ENCODE assay signal across 1 cellular context in the genomic region with DNA sequence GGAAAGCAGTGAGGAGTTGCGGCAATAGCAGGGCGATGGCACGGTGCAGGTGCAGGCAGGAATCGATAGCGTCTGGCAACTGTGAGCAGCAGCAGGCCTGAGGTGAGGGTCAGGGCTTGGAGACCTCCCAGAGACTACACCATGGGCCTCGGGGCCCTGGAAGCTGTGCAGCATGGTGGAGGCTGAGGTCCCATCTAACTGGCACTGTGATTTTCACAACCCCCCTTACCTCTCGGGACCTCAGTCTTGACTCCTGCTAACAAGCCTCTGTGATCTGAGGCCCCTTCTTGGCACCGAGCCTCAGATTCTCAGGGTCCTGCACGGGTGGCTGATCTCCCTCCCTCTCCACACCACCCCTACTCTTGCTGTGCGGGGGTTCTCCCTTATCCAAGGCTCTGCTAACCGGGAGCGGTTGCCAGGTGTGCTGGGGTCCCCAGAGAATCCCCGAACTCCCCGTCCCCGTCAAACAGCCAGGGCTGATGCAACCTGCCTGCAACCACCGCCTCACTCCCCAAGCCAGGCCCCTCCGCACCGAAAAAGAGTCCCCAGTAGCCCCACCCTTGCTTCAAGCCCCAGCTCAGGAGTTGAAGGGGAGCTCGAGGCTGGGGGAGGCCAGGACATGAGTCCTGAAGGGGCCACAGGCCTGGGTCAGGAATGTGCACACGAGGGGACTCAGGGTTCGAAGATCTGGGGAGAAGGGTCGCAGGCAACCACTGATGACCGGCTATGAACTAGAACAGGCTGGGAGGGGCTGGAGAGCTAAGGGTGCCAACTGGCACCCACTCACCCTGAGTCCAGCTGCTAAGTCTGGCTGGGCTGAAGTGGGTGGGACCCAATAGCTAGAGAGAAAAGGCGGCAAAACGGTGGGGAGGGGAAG.
TF ChIP-seq lines count a peak whose summit lies in the region.

No MANE protein-coding gene starts in this region.

TF ChIP-seq in K562, 482 proteins besides CTCF, POLR2A, EP300 and RAD21 (continued from another document and continues in another):
- TF ChIP-seq, protein P1, sequence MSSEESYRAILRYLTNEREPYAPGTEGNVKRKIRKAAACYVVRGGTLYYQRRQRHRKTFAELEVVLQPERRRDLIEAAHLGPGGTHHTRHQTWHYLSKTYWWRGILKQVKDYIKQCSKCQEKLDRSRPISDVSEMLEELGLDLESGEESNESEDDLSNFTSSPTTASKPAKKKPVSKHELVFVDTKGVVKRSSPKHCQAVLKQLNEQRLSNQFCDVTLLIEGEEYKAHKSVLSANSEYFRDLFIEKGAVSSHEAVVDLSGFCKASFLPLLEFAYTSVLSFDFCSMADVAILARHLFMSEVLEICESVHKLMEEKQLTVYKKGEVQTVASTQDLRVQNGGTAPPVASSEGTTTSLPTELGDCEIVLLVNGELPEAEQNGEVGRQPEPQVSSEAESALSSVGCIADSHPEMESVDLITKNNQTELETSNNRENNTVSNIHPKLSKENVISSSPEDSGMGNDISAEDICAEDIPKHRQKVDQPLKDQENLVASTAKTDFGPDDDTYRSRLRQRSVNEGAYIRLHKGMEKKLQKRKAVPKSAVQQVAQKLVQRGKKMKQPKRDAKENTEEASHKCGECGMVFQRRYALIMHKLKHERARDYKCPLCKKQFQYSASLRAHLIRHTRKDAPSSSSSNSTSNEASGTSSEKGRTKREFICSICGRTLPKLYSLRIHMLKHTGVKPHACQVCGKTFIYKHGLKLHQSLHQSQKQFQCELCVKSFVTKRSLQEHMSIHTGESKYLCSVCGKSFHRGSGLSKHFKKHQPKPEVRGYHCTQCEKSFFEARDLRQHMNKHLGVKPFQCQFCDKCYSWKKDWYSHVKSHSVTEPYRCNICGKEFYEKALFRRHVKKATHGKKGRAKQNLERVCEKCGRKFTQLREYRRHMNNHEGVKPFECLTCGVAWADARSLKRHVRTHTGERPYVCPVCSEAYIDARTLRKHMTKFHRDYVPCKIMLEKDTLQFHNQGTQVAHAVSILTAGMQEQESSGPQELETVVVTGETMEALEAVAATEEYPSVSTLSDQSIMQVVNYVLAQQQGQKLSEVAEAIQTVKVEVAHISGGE (CRISPR knock-in tag; IDR thresholded peaks at IDR 0.05): peak in 1 of 3 experiments; percentile 44; a peak in 1 of 6 replicates
- TF ChIP-seq ZNF316 (IDR thresholded peaks at IDR 0.05) (no peak), CREM (IDR thresholded peaks at IDR 0.05; ENCODE audit: low read depth) (no peak), SMARCE1 (IDR thresholded peaks at IDR 0.05) (no peak), NFIX (CRISPR knock-in tag; IDR thresholded peaks at IDR 0.05; ENCODE audit: low read depth) (no peak; the same call in 1 of the 2 replicates), TCFL5 (CRISPR knock-in tag; conservative IDR thresholded peaks at IDR 0.05) (peak; percentile 59; the same call in 1 of the 2 replicates), CAMTA2 (CRISPR knock-in tag; conservative IDR thresholded peaks at IDR 0.05) (no peak), GABPA (tag; conservative IDR thresholded peaks at IDR 0.05; ENCODE audit: low read depth) (no peak), NCOR1 (IDR thresholded peaks at IDR 0.05) (no peak), RBBP5 (IDR thresholded peaks at IDR 0.05; ENCODE audit: borderline replicate concordance, insufficient read depth, low read length, poor library complexity, severe bottlenecking) (no peak), ZNF589 (CRISPR knock-in tag; IDR thresholded peaks at IDR 0.05; ENCODE audit: low read depth) (peak; percentile 91), SP2 (IDR thresholded peaks at IDR 0.05; ENCODE audit: extremely low read depth, low read depth, low read length, poor library complexity, severe bottlenecking) (no peak), MTA3 (IDR thresholded peaks at IDR 0.05; ENCODE audit: borderline replicate concordance) (peak; percentile 74; the same call in 1 of the 2 replicates), DPF2 (IDR thresholded peaks at IDR 0.05) (0 out of 2 replicates have a peak, but pooled peaks have one; percentile 18), ZNF133 (CRISPR knock-in tag; IDR thresholded peaks at IDR 0.05) (0 out of 2 replicates have a peak, but pooled peaks have one; percentile 4), NFE2L1 (tag; IDR thresholded peaks at IDR 0.05; ENCODE audit: borderline replicate concordance, low read depth) (peak; percentile 27; the same call in 1 of the 2 replicates), POLR2H (tag; IDR thresholded peaks at IDR 0.05; ENCODE audit: low read depth) (peak; percentile 80), ZNF384 (IDR thresholded peaks at IDR 0.05; ENCODE audit: low read depth, low read length) (0 out of 2 replicates have a peak, but pooled peaks have one; percentile 21), HEY1 (CRISPR knock-in tag; IDR thresholded peaks at IDR 0.05; ENCODE audit: borderline replicate concordance) (peak; percentile 86; the same call in 1 of the 2 replicates), ZNF707 (CRISPR knock-in tag; conservative IDR thresholded peaks at IDR 0.05) (peak; percentile 35; the same call in 1 of the 2 replicates), HNRNPUL1 (IDR thresholded peaks at IDR 0.05; ENCODE audit: low read length) (no peak), RBM14 (IDR thresholded peaks at IDR 0.05; ENCODE audit: borderline replicate concordance, insufficient read depth, low read depth, low read length) (no peak), ATF7 (IDR thresholded peaks at IDR 0.05) (peak; percentile 81), TARDBP (IDR thresholded peaks at IDR 0.05) (no peak), TBL1XR1 (IDR thresholded peaks at IDR 0.05; ENCODE audit: low read length in 2 of 2) (no peak; a peak in 1 of 4 replicates), SNIP1 (IDR thresholded peaks at IDR 0.05; ENCODE audit: low read depth) (no peak), ETS2 (tag; IDR thresholded peaks at IDR 0.05; ENCODE audit: borderline replicate concordance, poor library complexity, severe bottlenecking) (no peak), RBFOX2 (IDR thresholded peaks at IDR 0.05; ENCODE audit: low read depth, low read length) (peak; percentile 82), ZNF551 (CRISPR knock-in tag; IDR thresholded peaks at IDR 0.05) (no peak), TAF9B (IDR thresholded peaks at IDR 0.05; ENCODE audit: partially characterized antibody) (no peak), MED1 (CRISPR knock-in tag; IDR thresholded peaks at IDR 0.05; ENCODE audit: borderline replicate concordance) (no peak)
- TF ChIP-seq, protein P2, sequence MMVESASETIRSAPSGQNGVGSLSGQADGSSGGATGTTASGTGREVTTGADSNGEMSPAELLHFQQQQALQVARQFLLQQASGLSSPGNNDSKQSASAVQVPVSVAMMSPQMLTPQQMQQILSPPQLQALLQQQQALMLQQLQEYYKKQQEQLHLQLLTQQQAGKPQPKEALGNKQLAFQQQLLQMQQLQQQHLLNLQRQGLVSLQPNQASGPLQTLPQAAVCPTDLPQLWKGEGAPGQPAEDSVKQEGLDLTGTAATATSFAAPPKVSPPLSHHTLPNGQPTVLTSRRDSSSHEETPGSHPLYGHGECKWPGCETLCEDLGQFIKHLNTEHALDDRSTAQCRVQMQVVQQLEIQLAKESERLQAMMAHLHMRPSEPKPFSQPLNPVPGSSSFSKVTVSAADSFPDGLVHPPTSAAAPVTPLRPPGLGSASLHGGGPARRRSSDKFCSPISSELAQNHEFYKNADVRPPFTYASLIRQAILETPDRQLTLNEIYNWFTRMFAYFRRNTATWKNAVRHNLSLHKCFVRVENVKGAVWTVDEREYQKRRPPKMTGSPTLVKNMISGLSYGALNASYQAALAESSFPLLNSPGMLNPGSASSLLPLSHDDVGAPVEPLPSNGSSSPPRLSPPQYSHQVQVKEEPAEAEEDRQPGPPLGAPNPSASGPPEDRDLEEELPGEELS (CRISPR knock-in tag; IDR thresholded peaks at IDR 0.05; ENCODE audit: borderline replicate concordance): no peak
- TF ChIP-seq, protein P3, sequence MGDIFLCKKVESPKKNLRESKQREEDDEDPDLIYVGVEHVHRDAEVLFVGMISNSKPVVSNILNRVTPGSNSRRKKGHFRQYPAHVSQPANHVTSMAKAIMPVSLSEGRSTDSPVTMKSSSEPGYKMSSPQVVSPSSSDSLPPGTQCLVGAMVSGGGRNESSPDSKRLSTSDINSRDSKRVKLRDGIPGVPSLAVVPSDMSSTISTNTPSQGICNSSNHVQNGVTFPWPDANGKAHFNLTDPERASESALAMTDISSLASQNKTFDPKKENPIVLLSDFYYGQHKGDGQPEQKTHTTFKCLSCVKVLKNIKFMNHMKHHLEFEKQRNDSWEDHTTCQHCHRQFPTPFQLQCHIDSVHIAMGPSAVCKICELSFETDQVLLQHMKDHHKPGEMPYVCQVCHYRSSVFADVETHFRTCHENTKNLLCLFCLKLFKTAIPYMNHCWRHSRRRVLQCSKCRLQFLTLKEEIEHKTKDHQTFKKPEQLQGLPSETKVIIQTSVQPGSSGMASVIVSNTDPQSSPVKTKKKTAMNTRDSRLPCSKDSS (IDR thresholded peaks at IDR 0.05; ENCODE audit: low read depth, partially characterized antibody): no peak
- TF ChIP-seq, protein P4, sequence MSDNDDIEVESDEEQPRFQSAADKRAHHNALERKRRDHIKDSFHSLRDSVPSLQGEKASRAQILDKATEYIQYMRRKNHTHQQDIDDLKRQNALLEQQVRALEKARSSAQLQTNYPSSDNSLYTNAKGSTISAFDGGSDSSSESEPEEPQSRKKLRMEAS (CRISPR knock-in tag; IDR thresholded peaks at IDR 0.05): no peak
- TF ChIP-seq, protein P5, sequence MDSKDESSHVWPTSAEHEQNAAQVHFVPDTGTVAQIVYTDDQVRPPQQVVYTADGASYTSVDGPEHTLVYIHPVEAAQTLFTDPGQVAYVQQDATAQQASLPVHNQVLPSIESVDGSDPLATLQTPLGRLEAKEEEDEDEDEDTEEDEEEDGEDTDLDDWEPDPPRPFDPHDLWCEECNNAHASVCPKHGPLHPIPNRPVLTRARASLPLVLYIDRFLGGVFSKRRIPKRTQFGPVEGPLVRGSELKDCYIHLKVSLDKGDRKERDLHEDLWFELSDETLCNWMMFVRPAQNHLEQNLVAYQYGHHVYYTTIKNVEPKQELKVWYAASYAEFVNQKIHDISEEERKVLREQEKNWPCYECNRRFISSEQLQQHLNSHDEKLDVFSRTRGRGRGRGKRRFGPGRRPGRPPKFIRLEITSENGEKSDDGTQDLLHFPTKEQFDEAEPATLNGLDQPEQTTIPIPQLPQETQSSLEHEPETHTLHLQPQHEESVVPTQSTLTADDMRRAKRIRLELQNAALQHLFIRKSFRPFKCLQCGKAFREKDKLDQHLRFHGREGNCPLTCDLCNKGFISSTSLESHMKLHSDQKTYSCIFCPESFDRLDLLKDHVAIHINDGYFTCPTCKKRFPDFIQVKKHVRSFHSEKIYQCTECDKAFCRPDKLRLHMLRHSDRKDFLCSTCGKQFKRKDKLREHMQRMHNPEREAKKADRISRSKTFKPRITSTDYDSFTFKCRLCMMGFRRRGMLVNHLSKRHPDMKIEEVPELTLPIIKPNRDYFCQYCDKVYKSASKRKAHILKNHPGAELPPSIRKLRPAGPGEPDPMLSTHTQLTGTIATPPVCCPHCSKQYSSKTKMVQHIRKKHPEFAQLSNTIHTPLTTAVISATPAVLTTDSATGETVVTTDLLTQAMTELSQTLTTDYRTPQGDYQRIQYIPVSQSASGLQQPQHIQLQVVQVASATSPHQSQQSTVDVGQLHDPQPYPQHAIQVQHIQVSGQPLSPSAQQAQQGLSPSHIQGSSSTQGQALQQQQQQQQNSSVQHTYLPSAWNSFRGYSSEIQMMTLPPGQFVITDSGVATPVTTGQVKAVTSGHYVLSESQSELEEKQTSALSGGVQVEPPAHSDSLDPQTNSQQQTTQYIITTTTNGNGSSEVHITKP (IDR thresholded peaks at IDR 0.05; ENCODE audit: partially characterized antibody): no peak
- TF ChIP-seq, protein P6, sequence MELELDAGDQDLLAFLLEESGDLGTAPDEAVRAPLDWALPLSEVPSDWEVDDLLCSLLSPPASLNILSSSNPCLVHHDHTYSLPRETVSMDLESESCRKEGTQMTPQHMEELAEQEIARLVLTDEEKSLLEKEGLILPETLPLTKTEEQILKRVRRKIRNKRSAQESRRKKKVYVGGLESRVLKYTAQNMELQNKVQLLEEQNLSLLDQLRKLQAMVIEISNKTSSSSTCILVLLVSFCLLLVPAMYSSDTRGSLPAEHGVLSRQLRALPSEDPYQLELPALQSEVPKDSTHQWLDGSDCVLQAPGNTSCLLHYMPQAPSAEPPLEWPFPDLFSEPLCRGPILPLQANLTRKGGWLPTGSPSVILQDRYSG (tag; conservative IDR thresholded peaks at IDR 0.05; ENCODE audit: low read depth): no peak
- TF ChIP-seq, protein P7, sequence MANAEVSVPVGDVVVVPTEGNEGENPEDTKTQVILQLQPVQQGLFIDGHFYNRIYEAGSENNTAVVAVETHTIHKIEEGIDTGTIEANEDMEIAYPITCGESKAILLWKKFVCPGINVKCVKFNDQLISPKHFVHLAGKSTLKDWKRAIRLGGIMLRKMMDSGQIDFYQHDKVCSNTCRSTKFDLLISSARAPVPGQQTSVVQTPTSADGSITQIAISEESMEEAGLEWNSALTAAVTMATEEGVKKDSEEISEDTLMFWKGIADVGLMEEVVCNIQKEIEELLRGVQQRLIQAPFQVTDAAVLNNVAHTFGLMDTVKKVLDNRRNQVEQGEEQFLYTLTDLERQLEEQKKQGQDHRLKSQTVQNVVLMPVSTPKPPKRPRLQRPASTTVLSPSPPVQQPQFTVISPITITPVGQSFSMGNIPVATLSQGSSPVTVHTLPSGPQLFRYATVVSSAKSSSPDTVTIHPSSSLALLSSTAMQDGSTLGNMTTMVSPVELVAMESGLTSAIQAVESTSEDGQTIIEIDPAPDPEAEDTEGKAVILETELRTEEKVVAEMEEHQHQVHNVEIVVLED (CRISPR knock-in tag; IDR thresholded peaks at IDR 0.05): peak; percentile 36; the same call in 1 of the 2 replicates
- TF ChIP-seq, protein P8, sequence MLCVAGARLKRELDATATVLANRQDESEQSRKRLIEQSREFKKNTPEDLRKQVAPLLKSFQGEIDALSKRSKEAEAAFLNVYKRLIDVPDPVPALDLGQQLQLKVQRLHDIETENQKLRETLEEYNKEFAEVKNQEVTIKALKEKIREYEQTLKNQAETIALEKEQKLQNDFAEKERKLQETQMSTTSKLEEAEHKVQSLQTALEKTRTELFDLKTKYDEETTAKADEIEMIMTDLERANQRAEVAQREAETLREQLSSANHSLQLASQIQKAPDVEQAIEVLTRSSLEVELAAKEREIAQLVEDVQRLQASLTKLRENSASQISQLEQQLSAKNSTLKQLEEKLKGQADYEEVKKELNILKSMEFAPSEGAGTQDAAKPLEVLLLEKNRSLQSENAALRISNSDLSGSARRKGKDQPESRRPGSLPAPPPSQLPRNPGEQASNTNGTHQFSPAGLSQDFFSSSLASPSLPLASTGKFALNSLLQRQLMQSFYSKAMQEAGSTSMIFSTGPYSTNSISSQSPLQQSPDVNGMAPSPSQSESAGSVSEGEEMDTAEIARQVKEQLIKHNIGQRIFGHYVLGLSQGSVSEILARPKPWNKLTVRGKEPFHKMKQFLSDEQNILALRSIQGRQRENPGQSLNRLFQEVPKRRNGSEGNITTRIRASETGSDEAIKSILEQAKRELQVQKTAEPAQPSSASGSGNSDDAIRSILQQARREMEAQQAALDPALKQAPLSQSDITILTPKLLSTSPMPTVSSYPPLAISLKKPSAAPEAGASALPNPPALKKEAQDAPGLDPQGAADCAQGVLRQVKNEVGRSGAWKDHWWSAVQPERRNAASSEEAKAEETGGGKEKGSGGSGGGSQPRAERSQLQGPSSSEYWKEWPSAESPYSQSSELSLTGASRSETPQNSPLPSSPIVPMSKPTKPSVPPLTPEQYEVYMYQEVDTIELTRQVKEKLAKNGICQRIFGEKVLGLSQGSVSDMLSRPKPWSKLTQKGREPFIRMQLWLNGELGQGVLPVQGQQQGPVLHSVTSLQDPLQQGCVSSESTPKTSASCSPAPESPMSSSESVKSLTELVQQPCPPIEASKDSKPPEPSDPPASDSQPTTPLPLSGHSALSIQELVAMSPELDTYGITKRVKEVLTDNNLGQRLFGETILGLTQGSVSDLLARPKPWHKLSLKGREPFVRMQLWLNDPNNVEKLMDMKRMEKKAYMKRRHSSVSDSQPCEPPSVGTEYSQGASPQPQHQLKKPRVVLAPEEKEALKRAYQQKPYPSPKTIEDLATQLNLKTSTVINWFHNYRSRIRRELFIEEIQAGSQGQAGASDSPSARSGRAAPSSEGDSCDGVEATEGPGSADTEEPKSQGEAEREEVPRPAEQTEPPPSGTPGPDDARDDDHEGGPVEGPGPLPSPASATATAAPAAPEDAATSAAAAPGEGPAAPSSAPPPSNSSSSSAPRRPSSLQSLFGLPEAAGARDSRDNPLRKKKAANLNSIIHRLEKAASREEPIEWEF (CRISPR knock-in tag; IDR thresholded peaks at IDR 0.05): no peak
